8 cellular contexts compared by ENCODE assay signal in genomic region chr4:11424000-11424399, GRCh38. TPM values are rescaled to one million over a fixed set of nuclear protein-coding genes. Genes with fewer than 3 reads are reported as not detected.
DNase-seq lines count a peak whose midpoint lies in the region; ATAC-seq and TF ChIP-seq lines count a peak whose summit lies in the region.

No MANE protein-coding gene starts in this region.

- H3K27ac ChIP-seq in dorsolateral prefrontal cortex (peak overlapping the region in 41 of 59 donors; percentile 6 to 90 (median 43)), ovary (peak overlapping the region; percentile 21 to 71)

- H3K36me3 Mint-ChIP-seq in Calu3 (ENCODE audit: insufficient read depth, unreplicated experiment) = peaks cover 99% of the 10 kb centered on the region

- no peaks in the 10 kb centered on the region for H3K36me3 ChIP-seq in ovary

- H3K27ac Mint-ChIP-seq in Calu3 (ENCODE audit: unreplicated experiment) = peak overlapping the region; percentile 85

- H3K4me3 Mint-ChIP-seq in Calu3 (ENCODE audit: low read depth, unreplicated experiment) = peak overlapping the region; percentile 92

- WGBS in ovary, 3 donors = 7 to 14% (median 9%) methylated on average over 4 of the region's 4 CpGs

- TF ChIP-seq POLR2A in ovary (IDR thresholded peaks at IDR 0.05) = no peak

- H3K9me3 ChIP-seq in ovary = no peaks in the 10 kb centered on the region

- no peaks in the 10 kb centered on the region for H3K9me3 Mint-ChIP-seq in Calu3 (ENCODE audit: low read depth, unreplicated experiment)

- intact Hi-C loops in Calu3 (cut with micrococcal nuclease; ENCODE audit: unreplicated experiment) = loop anchor here (10.0 kb wide), 1 partner anchor 869 kb away; no protein-coding TSS in a partner anchor
- intact Hi-C loops in dorsolateral prefrontal cortex (cut with DNase I) = loop anchor here in 1 of 2 donors (10.0 kb wide), 1 partner anchor 839 kb away; no protein-coding TSS in a partner anchor
- intact Hi-C loops in ovary (cut with DNase I) = loop anchor here in 2 of 4 donors (10.0 kb wide), 2 partner anchors 349 to 839 kb away; no protein-coding TSS in a partner anchor

- CTCF ChIA-PET in Calu3 (lab: Charles Lee) = interaction anchor here (0.8 kb wide), 1 partner anchor 20 kb away, joined by 3 read pairs; no protein-coding TSS in a partner anchor

- no TSS peak for BruUV-seq in Calu3 (replicated peaks; lab: Mats Ljungman, UMichigan)

- H3K27me3 Mint-ChIP-seq in Calu3 (ENCODE audit: unreplicated experiment) = no peaks in the 10 kb centered on the region

- H3K4me3 ChIP-seq in dorsolateral prefrontal cortex (peak overlapping the region in 9 of 59 donors; percentile 2 to 82 (median 17)), ovary (no peak overlapping the region)

- H3K27me3 ChIP-seq in dorsolateral prefrontal cortex (peaks cover 0 to 22% (median 4%) of the 10 kb centered on the region in 45 donors), ovary (no peaks in the 10 kb centered on the region)

- DNase-seq in Calu3 (peak; percentile 40), NCI-H2171 treated with DMSO at 0.1 percent for 48 hours (lab: John Stamatoyannopoulos, UW) (peak; percentile 70), dorsolateral prefrontal cortex (peak in 1 of 10 donors; percentile 55), ovary (peak; percentile 66 to 83 (median 76)), HPDE6-E6E7 (ENCODE audit: extremely low spot score) (no peak)

- ATAC-seq in GM19035 (IDR thresholded peaks at IDR 0.05; ENCODE audit: unreplicated experiment) (peak; percentile 33), HG03280 (IDR thresholded peaks at IDR 0.05; ENCODE audit: unreplicated experiment) (no peak), HG02642 (IDR thresholded peaks at IDR 0.05; ENCODE audit: poor library complexity, unreplicated experiment) (no peak)

- TF ChIP-seq EP300 in ovary (IDR thresholded peaks at IDR 0.05) = no peak

- peaks cover 20% of the 10 kb centered on the region for H3K4me1 Mint-ChIP-seq in Calu3 (ENCODE audit: low read depth, unreplicated experiment)

- H3K4me1 ChIP-seq in ovary (ENCODE audit: insufficient read depth) = peaks cover 17% of the 10 kb centered on the region

- TF ChIP-seq CTCF in Calu3 (IDR thresholded peaks at IDR 0.05; ENCODE audit: unreplicated experiment) (peak; percentile 17), dorsolateral prefrontal cortex (IDR thresholded peaks at IDR 0.05 in 54 of 56, conservative IDR thresholded peaks at IDR 0.05 in 2 of 56; ENCODE audit: low read depth in 1 of 56, partially characterized antibody in 56 of 56) (peak in 41 of 56 donors; percentile 13 to 55 (median 30)), ovary (IDR thresholded peaks at IDR 0.05) (peak in 1 of 3 donors; percentile 19)

RNA-seq across cellular contexts. Expression of gene HS3ST1, which starts 4.7 kb away (rescaled TPM):
- 80.8 and 86.7 TPM in 2 replicates for total RNA-seq in Calu3 (2022)
- 10 to 100 TPM in 4 of 120 experiments, 1 to 10 TPM in 116; 1.2 to 13.1 (median 5.2) TPM for total RNA-seq in dorsolateral prefrontal cortex
- total RNA-seq in ovary = 10 to 100 TPM; 17.0 to 64.7 (median 35.9) TPM
- polyA plus RNA-seq in ovary = 10 to 100 TPM; 10.1 to 48.8 TPM
